In genomic region chr13:88586263-88586662, GRCh38 we compare ENCODE assay signal across 14 cellular contexts.
DNase-seq lines count a peak whose midpoint lies in the region; ATAC-seq and TF ChIP-seq lines count a peak whose summit lies in the region.
"Had no signal": no experiment of that assay in that cellular context is flagged by ENCODE, and none has a peak within 500 bp of the region (broad histone marks: within the 10 kb centered on the region; RNA-seq: fewer than 3 reads in every experiment).

No MANE protein-coding gene starts in this region.

- no peaks in the 10 kb centered on the region for H3K9me3 Mint-ChIP-seq in endodermal cell

- H4K20me1 ChIP-seq in PC-9 (ENCODE audit: insufficient read depth): no peaks in the 10 kb centered on the region

- H3K4me1 Mint-ChIP-seq in endodermal cell: no peaks in the 10 kb centered on the region
- H3K4me1 Mint-ChIP-seq: CD4-positive, alpha-beta memory T cell had no signal

- H3K4me1 ChIP-seq in PC-9 (replicated peaks; ENCODE audit: insufficient read depth): no peaks in the 10 kb centered on the region
- no peaks in the 10 kb centered on the region for H3K4me1 ChIP-seq in endodermal cell (ENCODE audit: control insufficient read depth, insufficient read depth, low read length)
- H3K4me1 ChIP-seq: BE2C had no signal

- H3K27ac ChIP-seq in PC-9 (no peak overlapping the region), endodermal cell (ENCODE audit: low read depth, low read length) (no peak overlapping the region)

- no peak overlapping the region for H3K4me2 ChIP-seq in PC-9

- H3K79me2 ChIP-seq in PC-9 (ENCODE audit: low read depth): no peaks in the 10 kb centered on the region

- H3K9ac ChIP-seq in endodermal cell (ENCODE audit: extremely low read depth, low read length, poor library complexity, severe bottlenecking): no peak overlapping the region

- no peaks in the 10 kb centered on the region; the same call in 1 of the 2 replicates for H3K9me3 ChIP-seq in PC-9 (ENCODE audit: insufficient read depth, low read depth)
- no peaks in the 10 kb centered on the region for H3K9me3 ChIP-seq in endodermal cell (ENCODE audit: control insufficient read depth, low read length)
- H3K9me3 ChIP-seq: BE2C, MG63 had no signal

- H3K4me3 ChIP-seq in PC-9: no peak overlapping the region
- no peak overlapping the region for H3K4me3 ChIP-seq in endodermal cell (ENCODE audit: low read length)
- no peak overlapping the region for H3K4me3 ChIP-seq in retinal pigment epithelial cell (ENCODE audit: low read length)
- H3K4me3 ChIP-seq: MG63 had no signal

- TF ChIP-seq CTCF in PC-9 (conservative IDR thresholded peaks at IDR 0.05) (no peak), endodermal cell (conservative IDR thresholded peaks at IDR 0.05) (no peak), retinal pigment epithelial cell (conservative IDR thresholded peaks at IDR 0.05; ENCODE audit: low read depth, low read length) (no peak), GM10266 (IDR thresholded peaks at IDR 0.05; ENCODE audit: control insufficient read depth, insufficient read depth, low read depth, missing control alignments) (no peak)

- no peaks in the 10 kb centered on the region for H3K36me3 ChIP-seq in PC-9 (ENCODE audit: low read depth)
- no peaks in the 10 kb centered on the region for H3K36me3 ChIP-seq in endodermal cell (ENCODE audit: control insufficient read depth, insufficient read depth, low read length)
- H3K36me3 ChIP-seq: BE2C, MG63 had no signal

- no TSS peak for BruUV-seq in PC-9 (replicated peaks; lab: Mats Ljungman, UMichigan)

- H3K4me3 Mint-ChIP-seq in endodermal cell: no peak overlapping the region
- H3K4me3 Mint-ChIP-seq: CD4-positive, alpha-beta memory T cell had no signal

- no peaks in the 10 kb centered on the region for H3K27me3 ChIP-seq in PC-9 (ENCODE audit: insufficient read depth, low read depth)
- no peaks in the 10 kb centered on the region for H3K27me3 ChIP-seq in endodermal cell (ENCODE audit: control insufficient read depth, insufficient read depth, low read length, poor library complexity, severe bottlenecking)
- H3K27me3 ChIP-seq: BE2C, MG63 had no signal

- ATAC-seq in GM19351 (IDR thresholded peaks at IDR 0.05; ENCODE audit: unreplicated experiment) (no peak), GM18498 (IDR thresholded peaks at IDR 0.05; ENCODE audit: unreplicated experiment) (no peak)
- ATAC-seq: SK-N-SH treated with all-trans-retinoic acid at 6 μM for 48 hours had no signal

- CTCF ChIA-PET in PC-9 (lab: Charles Lee): no interaction called here

- peak overlapping the region; percentile 50 for H3K27ac Mint-ChIP-seq in endodermal cell
- H3K27ac Mint-ChIP-seq: CD4-positive, alpha-beta memory T cell had no signal

- no peaks in the 10 kb centered on the region for H3K27me3 Mint-ChIP-seq in endodermal cell (ENCODE audit: insufficient read depth)
- H3K27me3 Mint-ChIP-seq: CD4-positive, alpha-beta memory T cell had no signal

- peaks cover 4% of the 10 kb centered on the region; the same call in 1 of the 2 replicates for H3K9me2 ChIP-seq in PC-9 (ENCODE audit: insufficient read depth)

- no peaks in the 10 kb centered on the region for H3K36me3 Mint-ChIP-seq in endodermal cell (ENCODE audit: low read depth)
- H3K36me3 Mint-ChIP-seq: CD4-positive, alpha-beta memory T cell had no signal

- H2AFZ ChIP-seq in PC-9: 0 out of 2 replicates have a peak overlapping the region, but pooled peaks have one; percentile 61

- intact Hi-C loops in PC-9 (cut with micrococcal nuclease; ENCODE audit: unreplicated experiment): no loop called here

- POLR2A ChIA-PET in PC-9 (lab: Charles Lee; ENCODE audit: unreplicated experiment): no interaction called here

- DNase-seq in HCEC 1CT: peak; percentile 44
- no peak for DNase-seq in PC-9
- no peak for DNase-seq in endodermal cell
- DNase-seq in retinal pigment epithelial cell (ENCODE audit: low read depth): peak; percentile 55
- DNase-seq in GM10266 (ENCODE audit: extremely low spot score): no peak
- DNase-seq: BE2C; CD4-positive, alpha-beta memory T cell; MG63; NCI-H1930; NCI-H510A treated with DMSO at 0.1 percent for 48 hours; SHP77 had no signal

- no peaks in the 10 kb centered on the region for H3F3A ChIP-seq in PC-9 (ENCODE audit: insufficient read depth, low read depth)

Comparison
In these comparisons a context has a peak if more than half of its experiments do, and no peak if none do; other contexts are left out.
1. DNase-seq: peak in HCEC 1CT (single experiment) and retinal pigment epithelial cell (single experiment); none in PC-9 (0 of 2), endodermal cell (single experiment) and GM10266 (single experiment).